In genomic region chr6:93394471-93394870, GRCh38 we compare ENCODE assay signal across 30 cellular contexts.
DNase-seq lines count a peak whose midpoint lies in the region; ATAC-seq, FAIRE-seq and TF ChIP-seq lines count a peak whose summit lies in the region.
"Had no signal": no experiment of that assay in that cellular context is flagged by ENCODE, and none has a peak within 500 bp of the region (broad histone marks: within the 10 kb centered on the region; RNA-seq: fewer than 3 reads in every experiment).

No MANE protein-coding gene starts in this region.

- H3K9ac ChIP-seq in parathyroid adenoma, result no peak overlapping the region
- H3K9ac ChIP-seq: SK-N-SH had no signal

- FAIRE-seq in D721Med (lab: Jason Lieb, UNC), result peak; percentile 11
- FAIRE-seq: GM12891, GM19239, HTR-8/SVneo, K562 had no signal

- no peak for ATAC-seq in SK-N-SH treated with all-trans-retinoic acid at 6 μM for 48 hours
- ATAC-seq: HCT116, K562, PC-3, T-helper 17 cell had no signal

- H3K4me2 ChIP-seq in parathyroid adenoma (ENCODE audit: low read length), result peak overlapping the region; percentile 34
- H3K4me2 ChIP-seq: SK-N-SH had no signal

- peaks cover 3% of the 10 kb centered on the region for H3K79me2 ChIP-seq in parathyroid adenoma

- H3K27me3 ChIP-seq in parathyroid adenoma (ENCODE audit: control insufficient read depth, insufficient read depth, low read length), result no peaks in the 10 kb centered on the region

- H3K4me1 ChIP-seq in parathyroid adenoma, result peaks cover 13% of the 10 kb centered on the region

- no peak overlapping the region for H2AFZ ChIP-seq in parathyroid adenoma

- no peaks in the 10 kb centered on the region for H3K9me3 ChIP-seq in parathyroid adenoma (ENCODE audit: control insufficient read depth, low read length)
- H3K9me3 ChIP-seq: SK-N-SH had no signal

- peak overlapping the region; percentile 1 for H3K27ac ChIP-seq in parathyroid adenoma

- H3K36me3 ChIP-seq in parathyroid adenoma (ENCODE audit: control insufficient read depth, insufficient read depth, low read length), result no peaks in the 10 kb centered on the region

- TF ChIP-seq CTCF in D721Med (IDR thresholded peaks at IDR 0.05; ENCODE audit: insufficient read depth, missing control alignments), result no peak
- no peak for TF ChIP-seq CTCF in parathyroid adenoma (IDR thresholded peaks at IDR 0.05)

- no peak overlapping the region for H3K4me3 ChIP-seq in parathyroid adenoma (ENCODE audit: low read depth, low read length)
- H3K4me3 ChIP-seq: K562 had no signal

- DNase-seq in D721Med (ENCODE audit: insufficient read length, low spot score) (no peak), NCI-H146 (lab: John Stamatoyannopoulos, UW) (peak; percentile 15), amniotic epithelial cell (ENCODE audit: low read depth) (peak; percentile 11), NCI-H187 treated with DMSO at 0.1 percent for 48 hours (lab: John Stamatoyannopoulos, UW) (no peak), SHP77 (lab: John Stamatoyannopoulos, UW) (no peak)
- DNase-seq: CD4-positive, alpha-beta memory T cell; COR-L47; DMS 273 treated with DMSO at 0.1 percent for 48 hours; DMS79; EL; GF-D8; Kasumi-1; NCI-H1694 treated with DMSO at 0.1 percent for 48 hours; NCI-H2081 treated with DMSO at 0.1 percent for 48 hours; NCI-H2171 treated with DMSO at 0.1 percent for 48 hours; NCI-H345; NCI-H510A treated with DMSO at 0.1 percent for 48 hours; NCI-H748 treated with DMSO at 0.1 percent for 48 hours; NK-92 treated with Interleukin-12 subunit alpha and Interleukin-12 subunit beta, amount 100 ng/mL, for 24 hours; PC-3; Right ventricle myocardium superior; SK-N-SH; T-helper 17 cell had no signal

TF ChIP-seq in SK-N-SH treated with all-trans-retinoic acid at 6 μM for 48 hours, 23 proteins besides CTCF, POLR2A, EP300 and RAD21:
- TF ChIP-seq ZFP3 (CRISPR knock-in tag; IDR thresholded peaks at IDR 0.05) (no peak), ZNF8 (CRISPR knock-in tag; IDR thresholded peaks at IDR 0.05) (no peak), ZC3H10 (CRISPR knock-in tag; IDR thresholded peaks at IDR 0.05) (no peak), CSDC2 (CRISPR knock-in tag; IDR thresholded peaks at IDR 0.05) (no peak), TCF4 (CRISPR knock-in tag; IDR thresholded peaks at IDR 0.05; ENCODE audit: borderline replicate concordance) (no peak), SNAI2 (CRISPR knock-in tag; IDR thresholded peaks at IDR 0.05) (no peak), PATZ1 (CRISPR knock-in tag; IDR thresholded peaks at IDR 0.05; ENCODE audit: borderline replicate concordance) (no peak), PPARA (CRISPR knock-in tag; IDR thresholded peaks at IDR 0.05; ENCODE audit: borderline replicate concordance) (no peak), ESRRG (CRISPR knock-in tag; IDR thresholded peaks at IDR 0.05) (no peak), TOX (CRISPR knock-in tag; IDR thresholded peaks at IDR 0.05; ENCODE audit: borderline replicate concordance) (no peak), ZNF70 (CRISPR knock-in tag; IDR thresholded peaks at IDR 0.05) (no peak)
- TF ChIP-seq, protein P1, sequence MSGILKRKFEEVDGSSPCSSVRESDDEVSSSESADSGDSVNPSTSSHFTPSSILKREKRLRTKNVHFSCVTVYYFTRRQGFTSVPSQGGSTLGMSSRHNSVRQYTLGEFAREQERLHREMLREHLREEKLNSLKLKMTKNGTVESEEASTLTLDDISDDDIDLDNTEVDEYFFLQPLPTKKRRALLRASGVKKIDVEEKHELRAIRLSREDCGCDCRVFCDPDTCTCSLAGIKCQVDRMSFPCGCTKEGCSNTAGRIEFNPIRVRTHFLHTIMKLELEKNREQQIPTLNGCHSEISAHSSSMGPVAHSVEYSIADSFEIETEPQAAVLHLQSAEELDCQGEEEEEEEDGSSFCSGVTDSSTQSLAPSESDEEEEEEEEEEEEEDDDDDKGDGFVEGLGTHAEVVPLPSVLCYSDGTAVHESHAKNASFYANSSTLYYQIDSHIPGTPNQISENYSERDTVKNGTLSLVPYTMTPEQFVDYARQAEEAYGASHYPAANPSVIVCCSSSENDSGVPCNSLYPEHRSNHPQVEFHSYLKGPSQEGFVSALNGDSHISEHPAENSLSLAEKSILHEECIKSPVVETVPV (CRISPR knock-in tag; IDR thresholded peaks at IDR 0.05), result no peak
- TF ChIP-seq, protein P2, sequence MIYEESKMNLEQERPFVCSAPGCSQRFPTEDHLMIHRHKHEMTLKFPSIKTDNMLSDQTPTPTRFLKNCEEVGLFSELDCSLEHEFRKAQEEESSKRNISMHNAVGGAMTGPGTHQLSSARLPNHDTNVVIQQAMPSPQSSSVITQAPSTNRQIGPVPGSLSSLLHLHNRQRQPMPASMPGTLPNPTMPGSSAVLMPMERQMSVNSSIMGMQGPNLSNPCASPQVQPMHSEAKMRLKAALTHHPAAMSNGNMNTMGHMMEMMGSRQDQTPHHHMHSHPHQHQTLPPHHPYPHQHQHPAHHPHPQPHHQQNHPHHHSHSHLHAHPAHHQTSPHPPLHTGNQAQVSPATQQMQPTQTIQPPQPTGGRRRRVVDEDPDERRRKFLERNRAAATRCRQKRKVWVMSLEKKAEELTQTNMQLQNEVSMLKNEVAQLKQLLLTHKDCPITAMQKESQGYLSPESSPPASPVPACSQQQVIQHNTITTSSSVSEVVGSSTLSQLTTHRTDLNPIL (CRISPR knock-in tag; IDR thresholded peaks at IDR 0.05; ENCODE audit: low read depth), result no peak

Comparison
In these comparisons a context has a peak if more than half of its experiments do, and no peak if none do; other contexts are left out.
1. DNase-seq: peak in NCI-H146 (single experiment) and amniotic epithelial cell (single experiment); none in D721Med (single experiment), NCI-H187 treated with DMSO at 0.1 percent for 48 hours (single experiment) and SHP77 (0 of 2).